In genomic region chr3:120595788-120596115, GRCh38 we compare ENCODE assay signal across 1 cellular context.
TF ChIP-seq lines count a peak whose summit lies in the region.

No MANE protein-coding gene starts in this region.

TF ChIP-seq in HepG2, 621 proteins besides CTCF, POLR2A, EP300 and RAD21 (continued from another document and continues in another):
- no peak for TF ChIP-seq ZBTB40 (IDR thresholded peaks at IDR 0.05)
- TF ChIP-seq ZBTB40 (CRISPR knock-in tag; IDR thresholded peaks at IDR 0.05): no peak
- TF ChIP-seq ATF7-NPFF (CRISPR knock-in tag; IDR thresholded peaks at IDR 0.05; ENCODE audit: low read depth): no peak
- no peak for TF ChIP-seq FOXM1 (CRISPR knock-in tag; IDR thresholded peaks at IDR 0.05)
- no peak for TF ChIP-seq ZNF496 (CRISPR knock-in tag; IDR thresholded peaks at IDR 0.05; ENCODE audit: insufficient replicate concordance)
- no peak for TF ChIP-seq ZC3H13 (CRISPR knock-in tag; IDR thresholded peaks at IDR 0.05)
- no peak for TF ChIP-seq RFX5 (IDR thresholded peaks at IDR 0.05; ENCODE audit: low read depth, low read length)
- TF ChIP-seq ZNF263 (CRISPR knock-in tag; IDR thresholded peaks at IDR 0.05): no peak
- TF ChIP-seq ATF7 (IDR thresholded peaks at IDR 0.05): no peak
- no peak for TF ChIP-seq ATF7 (CRISPR knock-in tag; IDR thresholded peaks at IDR 0.05)
- TF ChIP-seq SIN3A (IDR thresholded peaks at IDR 0.05; ENCODE audit: borderline replicate concordance, low read depth, low read length): no peak
- TF ChIP-seq MTA1 (CRISPR knock-in tag; IDR thresholded peaks at IDR 0.05; ENCODE audit: borderline replicate concordance): no peak
- TF ChIP-seq ZFP1 (CRISPR knock-in tag; IDR thresholded peaks at IDR 0.05): no peak
- no peak for TF ChIP-seq RFX1 (IDR thresholded peaks at IDR 0.05)
- TF ChIP-seq SP1 (IDR thresholded peaks at IDR 0.05): no peak
- no peak for TF ChIP-seq SP1 (CRISPR knock-in tag; IDR thresholded peaks at IDR 0.05)
- no peak for TF ChIP-seq ZNF737 (CRISPR knock-in tag; IDR thresholded peaks at IDR 0.05; ENCODE audit: borderline replicate concordance)
- no peak for TF ChIP-seq EEA1 (CRISPR knock-in tag; IDR thresholded peaks at IDR 0.05; ENCODE audit: borderline replicate concordance)
- no peak for TF ChIP-seq TRIM24 (CRISPR knock-in tag; IDR thresholded peaks at IDR 0.05)
- no peak for TF ChIP-seq ZNF34 (CRISPR knock-in tag; IDR thresholded peaks at IDR 0.05; ENCODE audit: borderline replicate concordance)
- TF ChIP-seq FIP1L1 (IDR thresholded peaks at IDR 0.05; ENCODE audit: borderline replicate concordance, insufficient read depth, low read depth, low read length): no peak
- TF ChIP-seq ZNF343 (CRISPR knock-in tag; IDR thresholded peaks at IDR 0.05): 0 out of 2 replicates have a peak, but pooled peaks have one; percentile 5
- no peak for TF ChIP-seq ZNF678 (CRISPR knock-in tag; IDR thresholded peaks at IDR 0.05)
- TF ChIP-seq, protein P1, sequence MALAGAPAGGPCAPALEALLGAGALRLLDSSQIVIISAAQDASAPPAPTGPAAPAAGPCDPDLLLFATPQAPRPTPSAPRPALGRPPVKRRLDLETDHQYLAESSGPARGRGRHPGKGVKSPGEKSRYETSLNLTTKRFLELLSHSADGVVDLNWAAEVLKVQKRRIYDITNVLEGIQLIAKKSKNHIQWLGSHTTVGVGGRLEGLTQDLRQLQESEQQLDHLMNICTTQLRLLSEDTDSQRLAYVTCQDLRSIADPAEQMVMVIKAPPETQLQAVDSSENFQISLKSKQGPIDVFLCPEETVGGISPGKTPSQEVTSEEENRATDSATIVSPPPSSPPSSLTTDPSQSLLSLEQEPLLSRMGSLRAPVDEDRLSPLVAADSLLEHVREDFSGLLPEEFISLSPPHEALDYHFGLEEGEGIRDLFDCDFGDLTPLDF (CRISPR knock-in tag; IDR thresholded peaks at IDR 0.05): no peak
- TF ChIP-seq TEAD2 (CRISPR knock-in tag; IDR thresholded peaks at IDR 0.05): no peak
- TF ChIP-seq ZEB1 (IDR thresholded peaks at IDR 0.05; ENCODE audit: insufficient replicate concordance, low read depth): peak; percentile 11
- no peak for TF ChIP-seq ZNF614 (CRISPR knock-in tag; IDR thresholded peaks at IDR 0.05; ENCODE audit: borderline replicate concordance)
- no peak for TF ChIP-seq KDM3A (CRISPR knock-in tag; IDR thresholded peaks at IDR 0.05; ENCODE audit: low read depth)
- TF ChIP-seq ARNT2 (CRISPR knock-in tag; IDR thresholded peaks at IDR 0.05; ENCODE audit: low read depth): no peak
- no peak for TF ChIP-seq HNRNPLL (IDR thresholded peaks at IDR 0.05; ENCODE audit: low read depth, low read length, poor library complexity, severe bottlenecking)
- TF ChIP-seq ZNF33A (CRISPR knock-in tag; IDR thresholded peaks at IDR 0.05; ENCODE audit: borderline replicate concordance): peak; percentile 84; the same call in 1 of the 2 replicates
- no peak for TF ChIP-seq ZNF451 (CRISPR knock-in tag; IDR thresholded peaks at IDR 0.05)
- TF ChIP-seq ZNF839 (CRISPR knock-in tag; IDR thresholded peaks at IDR 0.05; ENCODE audit: borderline replicate concordance): no peak
- no peak for TF ChIP-seq HIVEP1 (CRISPR knock-in tag; IDR thresholded peaks at IDR 0.05)
- TF ChIP-seq KDM1A (CRISPR knock-in tag; IDR thresholded peaks at IDR 0.05): 0 out of 2 replicates have a peak, but pooled peaks have one; percentile 52
- TF ChIP-seq LBX2 (CRISPR knock-in tag; IDR thresholded peaks at IDR 0.05; ENCODE audit: borderline replicate concordance): no peak
- TF ChIP-seq POLR2AphosphoS2 (IDR thresholded peaks at IDR 0.05; ENCODE audit: low read depth, low read length): no peak
- TF ChIP-seq BRCA1 (CRISPR knock-in tag; IDR thresholded peaks at IDR 0.05): no peak
- TF ChIP-seq ZNF644 (CRISPR knock-in tag; IDR thresholded peaks at IDR 0.05; ENCODE audit: low read depth): no peak
- no peak for TF ChIP-seq ZNF841 (CRISPR knock-in tag; IDR thresholded peaks at IDR 0.05; ENCODE audit: borderline replicate concordance)
- TF ChIP-seq BORCS8-MEF2B (CRISPR knock-in tag; IDR thresholded peaks at IDR 0.05): no peak
- no peak for TF ChIP-seq ZSCAN30 (CRISPR knock-in tag; IDR thresholded peaks at IDR 0.05)
- no peak for TF ChIP-seq ATAD3A (CRISPR knock-in tag; IDR thresholded peaks at IDR 0.05)
- TF ChIP-seq, protein P2, sequence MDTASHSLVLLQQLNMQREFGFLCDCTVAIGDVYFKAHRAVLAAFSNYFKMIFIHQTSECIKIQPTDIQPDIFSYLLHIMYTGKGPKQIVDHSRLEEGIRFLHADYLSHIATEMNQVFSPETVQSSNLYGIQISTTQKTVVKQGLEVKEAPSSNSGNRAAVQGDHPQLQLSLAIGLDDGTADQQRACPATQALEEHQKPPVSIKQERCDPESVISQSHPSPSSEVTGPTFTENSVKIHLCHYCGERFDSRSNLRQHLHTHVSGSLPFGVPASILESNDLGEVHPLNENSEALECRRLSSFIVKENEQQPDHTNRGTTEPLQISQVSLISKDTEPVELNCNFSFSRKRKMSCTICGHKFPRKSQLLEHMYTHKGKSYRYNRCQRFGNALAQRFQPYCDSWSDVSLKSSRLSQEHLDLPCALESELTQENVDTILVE (CRISPR knock-in tag; IDR thresholded peaks at IDR 0.05): no peak
- peak; percentile 62 for TF ChIP-seq TGIF2 (CRISPR knock-in tag; IDR thresholded peaks at IDR 0.05)
- no peak for TF ChIP-seq SIX4 (CRISPR knock-in tag; IDR thresholded peaks at IDR 0.05)
- no peak for TF ChIP-seq NFKBIZ (CRISPR knock-in tag; IDR thresholded peaks at IDR 0.05)
- no peak for TF ChIP-seq ASH2L (IDR thresholded peaks at IDR 0.05; ENCODE audit: insufficient read length, low read depth, low read length)
- TF ChIP-seq ZNF280D (CRISPR knock-in tag; IDR thresholded peaks at IDR 0.05): no peak
- TF ChIP-seq ARID2 (CRISPR knock-in tag; IDR thresholded peaks at IDR 0.05; ENCODE audit: borderline replicate concordance): no peak
- no peak for TF ChIP-seq ZNF382 (CRISPR knock-in tag; IDR thresholded peaks at IDR 0.05; ENCODE audit: borderline replicate concordance)
- no peak for TF ChIP-seq JARID2 (CRISPR knock-in tag; IDR thresholded peaks at IDR 0.05; ENCODE audit: insufficient replicate concordance)
- no peak for TF ChIP-seq ZNF513 (CRISPR knock-in tag; conservative IDR thresholded peaks at IDR 0.05)
- no peak for TF ChIP-seq MYC (CRISPR knock-in tag; IDR thresholded peaks at IDR 0.05; ENCODE audit: borderline replicate concordance)
- no peak for TF ChIP-seq ZNF207 (IDR thresholded peaks at IDR 0.05; ENCODE audit: borderline replicate concordance)
